23 cellular contexts compared by ENCODE assay signal in genomic region chr6:89154131-89154530, GRCh38.
"Had no signal": no experiment of that assay in that cellular context is flagged by ENCODE, and none has a peak within 500 bp of the region (broad histone marks: within the 10 kb centered on the region; RNA-seq: fewer than 3 reads in every experiment).

No MANE protein-coding gene starts in this region.

- H3K27ac Mint-ChIP-seq: activated CD4-positive, alpha-beta T cell treated with anti-CD3 and anti-CD28 coated beads, Interleukin-2, amount 10 ng/mL, durations not matched to agents 7 days and 5 days; activated CD8-positive, alpha-beta T cell treated with anti-CD3 and anti-CD28 coated beads, Interleukin-2, amount 10 ng/mL, durations not matched to agents 7 days and 5 days; activated naive CD4-positive, alpha-beta T cell treated with anti-CD3 and anti-CD28 coated beads for 36 hours; activated T-cell treated with anti-CD3 and anti-CD28 coated beads, Interleukin-2, amount 50 U/mL, for 24 hours; activated T-helper 2 cell treated with anti-CD3 and anti-CD28 coated beads, Interferon-gamma antibody, Interleukin-2, Interleukin-4, amounts not matched to agents 10 μg/mL and 5 μg/mL and 100 μg/mL, durations not matched to agents 14 hours and 24 hours and 36 hours; effector memory CD8-positive, alpha-beta T cell; natural killer cell had no signal

- H3K4me1 Mint-ChIP-seq: natural killer cell had no signal

- ATAC-seq: activated CD4-positive, CD25-positive, alpha-beta regulatory T cell treated with anti-CD3 and anti-CD28 coated beads, Interleukin-2, amount 50 U/mL, for 24 hours; activated CD8-positive, alpha-beta T cell treated with anti-CD3 and anti-CD28 coated beads, Interleukin-2, amount 10 ng/mL, durations not matched to agents 7 days and 5 days; effector memory CD8-positive, alpha-beta T cell; foreskin keratinocyte; natural killer cell had no signal

- H3K27me3 Mint-ChIP-seq: activated CD4-positive, alpha-beta T cell treated with anti-CD3 and anti-CD28 coated beads, Interleukin-2, amount 10 ng/mL, durations not matched to agents 7 days and 5 days; activated T-cell treated with anti-CD3 and anti-CD28 coated beads, Interleukin-2, amount 50 U/mL, for 24 hours; effector memory CD8-positive, alpha-beta T cell had no signal

- H3K4me3 ChIP-seq: lung, sigmoid colon, spleen, thyroid gland had no signal

- H3K4me3 Mint-ChIP-seq: activated CD4-positive, alpha-beta T cell treated with anti-CD3 and anti-CD28 coated beads, Interleukin-2, amount 10 ng/mL, durations not matched to agents 7 days and 5 days; activated CD8-positive, alpha-beta T cell treated with anti-CD3 and anti-CD28 coated beads, Interleukin-2, amount 10 ng/mL, durations not matched to agents 7 days and 5 days; activated naive CD4-positive, alpha-beta T cell treated with anti-CD3 and anti-CD28 coated beads for 36 hours; activated T-cell treated with anti-CD3 and anti-CD28 coated beads, Interleukin-2, amount 50 U/mL, for 24 hours; effector memory CD8-positive, alpha-beta T cell; natural killer cell had no signal

- H3K9me3 Mint-ChIP-seq: activated CD4-positive, alpha-beta T cell treated with anti-CD3 and anti-CD28 coated beads, Interleukin-2, amount 10 ng/mL, durations not matched to agents 7 days and 5 days; activated naive CD4-positive, alpha-beta T cell treated with anti-CD3 and anti-CD28 coated beads for 36 hours; activated T-cell treated with anti-CD3 and anti-CD28 coated beads, Interleukin-2, amount 50 U/mL, for 24 hours; activated T-helper 2 cell treated with anti-CD3 and anti-CD28 coated beads, Interferon-gamma antibody, Interleukin-2, Interleukin-4, amounts not matched to agents 10 μg/mL and 5 μg/mL and 100 μg/mL, durations not matched to agents 14 hours and 24 hours and 36 hours; effector memory CD8-positive, alpha-beta T cell; natural killer cell had no signal

- DNase-seq: activated CD4-positive, alpha-beta T cell treated with anti-CD3 and anti-CD28 coated beads, Interleukin-2, amount 10 ng/mL, durations not matched to agents 7 days and 5 days; activated CD8-positive, alpha-beta T cell treated with anti-CD3 and anti-CD28 coated beads, Interleukin-2, amount 10 ng/mL, durations not matched to agents 7 days and 5 days; activated naive CD4-positive, alpha-beta T cell treated with anti-CD3 and anti-CD28 coated beads for 36 hours; activated T-cell treated with anti-CD3 and anti-CD28 coated beads, Interleukin-2, amount 50 U/mL, for 24 hours; anterior cingulate cortex; brain microvascular endothelial cell; central memory CD4-positive, alpha-beta T cell; cortex of kidney; effector memory CD8-positive, alpha-beta T cell; foreskin keratinocyte; glutamatergic neuron; hippocampal formation; natural killer cell; sigmoid colon; spleen; stimulated activated naive CD4-positive, alpha-beta T cell; T-helper 1 cell; T-helper 9 cell; thyroid gland had no signal

- FAIRE-seq: keratinocyte had no signal
